ENCODE assay signal across 2 cellular contexts in the genomic region with DNA sequence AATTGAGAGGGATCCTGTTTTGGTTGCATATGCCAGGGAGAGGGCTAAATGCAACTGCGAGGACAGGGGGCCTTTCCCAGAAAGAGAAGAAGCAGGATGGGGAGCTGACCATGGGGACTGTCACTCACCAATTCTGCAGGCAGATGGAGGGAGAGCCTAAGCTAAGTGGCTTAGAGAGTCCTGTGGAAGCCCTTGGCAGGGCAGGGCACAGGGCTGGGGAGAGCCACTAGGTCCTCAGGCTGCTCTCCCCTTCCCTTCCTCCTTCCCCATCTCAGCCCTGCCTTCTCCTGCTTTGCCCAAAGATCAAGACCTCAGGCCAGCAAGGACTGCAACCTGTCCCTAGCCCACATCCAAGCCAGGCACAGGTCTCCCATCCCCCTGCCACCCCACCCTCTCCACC.
TF ChIP-seq lines count a peak whose summit lies in the region.

No MANE protein-coding gene starts in this region.

TF ChIP-seq in IMR-90, 13 proteins besides CTCF, POLR2A, EP300 and RAD21:
- no peak for TF ChIP-seq FOS (IDR thresholded peaks at IDR 0.05; ENCODE audit: low read depth, low read length)
- no peak for TF ChIP-seq BHLHE40 (IDR thresholded peaks at IDR 0.05; ENCODE audit: low read depth, low read length)
- TF ChIP-seq, protein P1, sequence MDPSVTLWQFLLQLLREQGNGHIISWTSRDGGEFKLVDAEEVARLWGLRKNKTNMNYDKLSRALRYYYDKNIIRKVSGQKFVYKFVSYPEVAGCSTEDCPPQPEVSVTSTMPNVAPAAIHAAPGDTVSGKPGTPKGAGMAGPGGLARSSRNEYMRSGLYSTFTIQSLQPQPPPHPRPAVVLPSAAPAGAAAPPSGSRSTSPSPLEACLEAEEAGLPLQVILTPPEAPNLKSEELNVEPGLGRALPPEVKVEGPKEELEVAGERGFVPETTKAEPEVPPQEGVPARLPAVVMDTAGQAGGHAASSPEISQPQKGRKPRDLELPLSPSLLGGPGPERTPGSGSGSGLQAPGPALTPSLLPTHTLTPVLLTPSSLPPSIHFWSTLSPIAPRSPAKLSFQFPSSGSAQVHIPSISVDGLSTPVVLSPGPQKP (IDR thresholded peaks at IDR 0.05; ENCODE audit: borderline replicate concordance, low read depth, low read length), result no peak
- no peak for TF ChIP-seq NFE2L2 (IDR thresholded peaks at IDR 0.05; ENCODE audit: low read depth, low read length)
- no peak for TF ChIP-seq MAFK (IDR thresholded peaks at IDR 0.05; ENCODE audit: low read depth, low read length)
- no peak for TF ChIP-seq RCOR1 (IDR thresholded peaks at IDR 0.05; ENCODE audit: insufficient replicate concordance, low read length)
- no peak for TF ChIP-seq MXI1 (IDR thresholded peaks at IDR 0.05; ENCODE audit: borderline replicate concordance, low read depth, low read length)
- TF ChIP-seq CEBPB (IDR thresholded peaks at IDR 0.05; ENCODE audit: low read depth, low read length), result no peak
- no peak for TF ChIP-seq CHD1 (IDR thresholded peaks at IDR 0.05; ENCODE audit: low read depth, low read length)
- TF ChIP-seq, protein P2, sequence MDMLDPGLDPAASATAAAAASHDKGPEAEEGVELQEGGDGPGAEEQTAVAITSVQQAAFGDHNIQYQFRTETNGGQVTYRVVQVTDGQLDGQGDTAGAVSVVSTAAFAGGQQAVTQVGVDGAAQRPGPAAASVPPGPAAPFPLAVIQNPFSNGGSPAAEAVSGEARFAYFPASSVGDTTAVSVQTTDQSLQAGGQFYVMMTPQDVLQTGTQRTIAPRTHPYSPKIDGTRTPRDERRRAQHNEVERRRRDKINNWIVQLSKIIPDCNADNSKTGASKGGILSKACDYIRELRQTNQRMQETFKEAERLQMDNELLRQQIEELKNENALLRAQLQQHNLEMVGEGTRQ (IDR thresholded peaks at IDR 0.05; ENCODE audit: low read depth, low read length), result no peak
- no peak for TF ChIP-seq MAZ (IDR thresholded peaks at IDR 0.05; ENCODE audit: borderline replicate concordance, low read depth, low read length)
- TF ChIP-seq SMC3 (IDR thresholded peaks at IDR 0.05; ENCODE audit: low read depth, low read length), result no peak
- TF ChIP-seq RFX5 (IDR thresholded peaks at IDR 0.05; ENCODE audit: low read depth, low read length), result no peak

TF ChIP-seq in H1, 55 proteins besides CTCF, POLR2A, EP300 and RAD21:
- TF ChIP-seq TAF7 (optimal IDR thresholded peaks at IDR 0.05; ENCODE audit: borderline replicate concordance, low read depth, low read length) (no peak), POLR2AphosphoS5 (IDR thresholded peaks at IDR 0.05; ENCODE audit: low read depth, low read length) (no peak), EZH2 (IDR thresholded peaks at IDR 0.05; ENCODE audit: low read depth, low read length, severe bottlenecking) (no peak), HDAC6 (IDR thresholded peaks at IDR 0.05; ENCODE audit: low read depth, low read length) (no peak), SP4 (IDR thresholded peaks at IDR 0.05; ENCODE audit: low read length) (no peak), ASH2L (IDR thresholded peaks at IDR 0.05; ENCODE audit: low read length) (no peak), SIRT6 (IDR thresholded peaks at IDR 0.05; ENCODE audit: low read length) (no peak)
